ENCODE assay signal across 22 cellular contexts in the genomic region with DNA sequence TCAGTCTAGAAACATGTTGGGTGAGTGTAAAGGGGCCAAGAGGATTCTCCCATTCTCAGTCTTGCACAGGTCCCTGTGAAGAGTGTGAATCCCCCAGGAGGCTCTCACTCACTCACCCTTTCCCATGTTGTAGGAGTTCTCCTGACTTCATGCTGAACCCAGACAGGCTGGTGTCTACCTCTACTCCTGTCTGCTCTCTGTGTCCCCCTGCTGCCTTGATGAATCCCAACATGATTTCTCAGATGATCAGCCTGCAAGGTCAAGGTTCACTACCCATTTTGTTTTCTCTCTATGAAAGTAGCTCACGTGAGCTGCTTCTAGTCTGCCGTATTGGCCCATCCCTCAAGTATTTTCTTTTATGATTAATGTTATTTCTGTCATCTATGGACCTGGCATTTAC.
"Had no signal": no experiment of that assay in that cellular context is flagged by ENCODE, and none has a peak within 500 bp of the region (broad histone marks: within the 10 kb centered on the region; RNA-seq: fewer than 3 reads in every experiment).

No MANE protein-coding gene starts in this region.

- H3K27me3 Mint-ChIP-seq: activated CD4-positive, alpha-beta memory T cell treated with anti-CD3 and anti-CD28 coated beads, Interleukin-2, amount 10 ng/mL, durations not matched to agents 7 days and 5 days had no signal

- H3K4me1 Mint-ChIP-seq: activated CD4-positive, alpha-beta memory T cell treated with anti-CD3 and anti-CD28 coated beads, Interleukin-2, amount 10 ng/mL, durations not matched to agents 7 days and 5 days; memory B cell; neural progenitor cell; WTC11 had no signal

- H3K4me3 Mint-ChIP-seq: activated CD4-positive, alpha-beta memory T cell treated with anti-CD3 and anti-CD28 coated beads, Interleukin-2, amount 10 ng/mL, durations not matched to agents 7 days and 5 days; activated T-helper 1 cell treated with anti-CD3 and anti-CD28 coated beads, Interleukin-12 subunit alpha, Interleukin-12 subunit beta, Interleukin-2, Interleukin-4 antibody, amounts not matched to agents 30 ng/mL and 10 ng/mL and 1 ng/mL, durations not matched to agents 14 hours and 24 hours and 36 hours; memory B cell; neural progenitor cell; T-helper 1 cell treated with Interleukin-12 subunit alpha and Interleukin-12 subunit beta and Interleukin-4 antibody, amounts not matched to agents 30 μg/mL and 1 μg/mL, for 36 hours; WTC11 had no signal

- H3K36me3 ChIP-seq: ascending aorta, brain microvascular endothelial cell, heart right ventricle, upper lobe of right lung had no signal

- H3K4me1 ChIP-seq: ascending aorta, heart right ventricle, neural progenitor cell, upper lobe of right lung had no signal

- ATAC-seq: heart right ventricle, left colon, sciatic nerve, upper lobe of right lung, WTC11 had no signal

- H2AFZ ChIP-seq: neural progenitor cell had no signal

- H3K27ac ChIP-seq: ascending aorta, brain microvascular endothelial cell, dorsolateral prefrontal cortex, epithelial cell of prostate, heart right ventricle, neural progenitor cell, upper lobe of right lung had no signal

- H3K4me2 ChIP-seq: neural progenitor cell, smooth muscle cell had no signal

- DNase-seq: activated CD4-positive, alpha-beta memory T cell treated with anti-CD3 and anti-CD28 coated beads, Interleukin-2, amount 10 ng/mL, durations not matched to agents 7 days and 5 days; activated CD4-positive, alpha-beta T cell treated with anti-CD3 and anti-CD28 coated beads for 48 hours; activated gamma-delta T cell; activated naive CD4-positive, alpha-beta T cell treated with anti-CD3 and anti-CD28 coated beads, Interleukin-2, amount 50 U/mL, for 16 hours; brain microvascular endothelial cell; caudate nucleus; dorsolateral prefrontal cortex; heart right ventricle; left colon; stimulated activated CD4-positive, alpha-beta T cell treated with anti-CD3 and anti-CD28 coated beads, Interleukin-2, amount 100 ng/mL, for 48 hours; stimulated activated CD8-positive, alpha-beta memory T cell treated with anti-CD3 and anti-CD28 coated beads, Interleukin-4, amount 100 ng/mL, for 48 hours; T1000; upper lobe of right lung had no signal

- H3K4me3 ChIP-seq: ascending aorta, dorsolateral prefrontal cortex, heart right ventricle, neural progenitor cell, smooth muscle cell, upper lobe of right lung had no signal

- H3K27ac Mint-ChIP-seq: activated CD4-positive, alpha-beta memory T cell treated with anti-CD3 and anti-CD28 coated beads, Interleukin-2, amount 10 ng/mL, durations not matched to agents 7 days and 5 days; activated T-helper 1 cell treated with anti-CD3 and anti-CD28 coated beads, Interleukin-12 subunit alpha, Interleukin-12 subunit beta, Interleukin-2, Interleukin-4 antibody, amounts not matched to agents 30 ng/mL and 10 ng/mL and 1 ng/mL, durations not matched to agents 14 hours and 24 hours and 36 hours; memory B cell; neural progenitor cell; T-helper 1 cell treated with Interleukin-12 subunit alpha and Interleukin-12 subunit beta and Interleukin-4 antibody, amounts not matched to agents 30 μg/mL and 1 μg/mL, for 36 hours; WTC11 had no signal

- H3K27me3 ChIP-seq: ascending aorta, brain microvascular endothelial cell, heart right ventricle, neural progenitor cell, upper lobe of right lung had no signal

- H3K9me3 ChIP-seq: upper lobe of right lung had no signal

- H3K9ac ChIP-seq: neural progenitor cell had no signal
